Comparison of ENCODE assay signal across 8 cellular contexts in genomic region chr10:95133016-95133752, GRCh38.
DNase-seq lines count a peak whose midpoint lies in the region; ATAC-seq lines count a peak whose summit lies in the region.

No MANE protein-coding gene starts in this region.

- H3K36me3 Mint-ChIP-seq in memory B cell = peaks cover 16% of the 10 kb centered on the region

- no peak overlapping the region for H3K4me3 Mint-ChIP-seq in memory B cell

- ATAC-seq in GM18907 (IDR thresholded peaks at IDR 0.05; ENCODE audit: unreplicated experiment) = peak; percentile 90
- ATAC-seq in HG03108 (IDR thresholded peaks at IDR 0.05; ENCODE audit: unreplicated experiment) = peak; percentile 69
- peak; percentile 78 for ATAC-seq in memory B cell (ENCODE audit: low read depth)

- no peaks in the 10 kb centered on the region for H3K4me1 Mint-ChIP-seq in memory B cell

- DNase-seq in Ammon's horn (ENCODE audit: low spot score) (peak; percentile 53), NCI-H226 (peak; percentile 41), dermis blood vessel endothelial cell (peak; percentile 92), memory B cell (ENCODE audit: low spot score in 2 of 2) (peak; percentile 73 to 79)
- DNase-seq in activated CD4-positive, alpha-beta T cell treated with anti-CD3 and anti-CD28 coated beads for 24 hours (ENCODE audit: low read depth in 2 of 2) = peak; percentile 63 to 72
- DNase-seq in stimulated activated CD8-positive, alpha-beta memory T cell treated with anti-CD3 and anti-CD28 coated beads, Interleukin-4, amount 100 ng/mL, for 24 hours (ENCODE audit: low read depth) = peak; percentile 45

- peaks cover 2% of the 10 kb centered on the region for H3K9me3 Mint-ChIP-seq in memory B cell

- no peaks in the 10 kb centered on the region for H3K27me3 Mint-ChIP-seq in memory B cell

- no peak overlapping the region for H3K27ac Mint-ChIP-seq in memory B cell

Comparison
In these comparisons a context has a peak if more than half of its experiments do, and no peak if none do; other contexts are left out.
1. Peak in every context shown above with its lines: DNase-seq and ATAC-seq.
2. DNase-seq: peak in every context shown above with its lines; median percentile 92 in dermis blood vessel endothelial cell; 76 in memory B cell; 68 in activated CD4-positive, alpha-beta T cell treated with anti-CD3 and anti-CD28 coated beads for 24 hours; 53 in Ammon's horn; 45 in stimulated activated CD8-positive, alpha-beta memory T cell treated with anti-CD3 and anti-CD28 coated beads, Interleukin-4, amount 100 ng/mL, for 24 hours; 41 in NCI-H226.